Comparison of ENCODE assay signal across 21 cellular contexts in genomic region chr19:15255359-15255990, GRCh38. TPM values are rescaled to one million over a fixed set of nuclear protein-coding genes. Genes with fewer than 3 reads are reported as not detected.
"Had no signal": no experiment of that assay in that cellular context is flagged by ENCODE, and none has a peak within 500 bp of the region (broad histone marks: within the 10 kb centered on the region; RNA-seq: fewer than 3 reads in every experiment).

No MANE protein-coding gene starts in this region.

- H3K4me2 ChIP-seq: smooth muscle cell had no signal

- H3K27me3 ChIP-seq: brain microvascular endothelial cell, esophagus squamous epithelium, upper lobe of right lung had no signal

- H3K4me3 Mint-ChIP-seq: activated naive CD8-positive, alpha-beta T cell treated with anti-CD3 and anti-CD28 coated beads, Interleukin-2, amount 10 ng/mL, durations not matched to agents 7 days and 5 days; naive thymus-derived CD8-positive, alpha-beta T cell; stimulated activated effector memory CD8-positive, alpha-beta T cell treated with anti-CD3 and anti-CD28 coated beads, Interleukin-12 subunit alpha, Interleukin-12 subunit beta, amount 100 ng/mL, for 72 hours had no signal

- DNase-seq: activated CD4-positive, alpha-beta T cell treated with anti-CD3 and anti-CD28 coated beads, Interleukin-2, amount 50 U/mL, for 4 hours; activated naive CD8-positive, alpha-beta T cell treated with anti-CD3 and anti-CD28 coated beads, Interleukin-2, amount 10 ng/mL, durations not matched to agents 7 days and 5 days; anterior cingulate cortex; brain microvascular endothelial cell; cortex of kidney; effector CD4-positive, alpha-beta T cell; esophagus squamous epithelium; hippocampal formation; left cardiac atrium; mesendoderm; naive thymus-derived CD8-positive, alpha-beta T cell; occipital lobe; stimulated activated CD4-positive, alpha-beta T cell treated with anti-CD3 and anti-CD28 coated beads, Interleukin-4, amount 100 ng/mL, for 24 hours; upper lobe of right lung; WERI-Rb-1 had no signal

- H3K27ac Mint-ChIP-seq: activated naive CD8-positive, alpha-beta T cell treated with anti-CD3 and anti-CD28 coated beads, Interleukin-2, amount 10 ng/mL, durations not matched to agents 7 days and 5 days; stimulated activated effector memory CD8-positive, alpha-beta T cell treated with anti-CD3 and anti-CD28 coated beads, Interleukin-12 subunit alpha, Interleukin-12 subunit beta, amount 100 ng/mL, for 72 hours had no signal

- H3K9me3 ChIP-seq: esophagus squamous epithelium, prostate gland, thoracic aorta, upper lobe of right lung had no signal

- H3K27ac ChIP-seq: brain microvascular endothelial cell, prostate gland, thoracic aorta, upper lobe of right lung, WERI-Rb-1 had no signal

- H3K4me1 Mint-ChIP-seq: activated naive CD8-positive, alpha-beta T cell treated with anti-CD3 and anti-CD28 coated beads, Interleukin-2, amount 10 ng/mL, durations not matched to agents 7 days and 5 days had no signal

- H3K27me3 Mint-ChIP-seq: activated naive CD8-positive, alpha-beta T cell treated with anti-CD3 and anti-CD28 coated beads, Interleukin-2, amount 10 ng/mL, durations not matched to agents 7 days and 5 days; naive thymus-derived CD8-positive, alpha-beta T cell had no signal

- ATAC-seq: left cardiac atrium; naive thymus-derived CD8-positive, alpha-beta T cell; right cardiac atrium; stimulated activated effector memory CD8-positive, alpha-beta T cell treated with anti-CD3 and anti-CD28 coated beads, Interleukin-12 subunit alpha, Interleukin-12 subunit beta, amount 100 ng/mL, for 72 hours; upper lobe of right lung had no signal

- H3K4me3 ChIP-seq: esophagus squamous epithelium, prostate gland, smooth muscle cell, thoracic aorta, upper lobe of right lung had no signal

- H3K9me3 Mint-ChIP-seq: activated naive CD8-positive, alpha-beta T cell treated with anti-CD3 and anti-CD28 coated beads, Interleukin-2, amount 10 ng/mL, durations not matched to agents 7 days and 5 days; naive thymus-derived CD8-positive, alpha-beta T cell; stimulated activated effector memory CD8-positive, alpha-beta T cell treated with anti-CD3 and anti-CD28 coated beads, Interleukin-12 subunit alpha, Interleukin-12 subunit beta, amount 100 ng/mL, for 72 hours had no signal

RNA-seq across cellular contexts. Expression of gene EPHX3, which starts 23.2 kb away (rescaled TPM):
- total RNA-seq: activated naive CD8-positive, alpha-beta T cell treated with anti-CD3 and anti-CD28 coated beads, Interleukin-2, amount 10 ng/mL, durations not matched to agents 7 days and 5 days; occipital lobe had no signal
- polyA plus RNA-seq: naive thymus-derived CD8-positive, alpha-beta T cell had no signal

RNA-seq across cellular contexts. Expression of gene NOTCH3, which starts 54.7 kb away (rescaled TPM):
- total RNA-seq: T-helper 2 cell treated with Interferon-gamma antibody and Interleukin-4, amounts not matched to agents 100 ng/mL and 5 ng/mL, for 36 hours had no signal
- polyA plus RNA-seq: naive thymus-derived CD8-positive, alpha-beta T cell had no signal
